ENCODE assay signal across 1 cellular context in genomic region chr9:41272879-41273548, GRCh38.
TF ChIP-seq lines count a peak whose summit lies in the region.

No MANE protein-coding gene starts in this region.

TF ChIP-seq in endothelial cell of umbilical vein, 7 proteins besides CTCF, POLR2A, EP300 and RAD21:
- TF ChIP-seq EZH2 (IDR thresholded peaks at IDR 0.05; ENCODE audit: borderline replicate concordance, low read depth, low read length, severe bottlenecking), result peak; percentile 33
TF ChIP-seq in endothelial cell of umbilical vein: peak in this region for 1; not testable (repeated sequence) for 6.
